28 cellular contexts compared by ENCODE assay signal in genomic region chr7:21636694-21637093, GRCh38.
"Had no signal": no experiment of that assay in that cellular context is flagged by ENCODE, and none has a peak within 500 bp of the region (broad histone marks: within the 10 kb centered on the region; RNA-seq: fewer than 3 reads in every experiment).

No MANE protein-coding gene starts in this region.

- H3K36me3 ChIP-seq: esophagus squamous epithelium, heart right ventricle, left lung, neural progenitor cell, prostate gland, right atrium auricular region, suprapubic skin, transverse colon, upper lobe of right lung, uterus had no signal

- DNase-seq: effector memory CD4-positive, alpha-beta T cell; esophagus squamous epithelium; foreskin melanocyte; glutamatergic neuron; heart right ventricle; hippocampal formation; left cardiac atrium; left lung; mesendoderm; midbrain; naive thymus-derived CD4-positive, alpha-beta T cell; stimulated activated CD4-positive, alpha-beta T cell treated with anti-CD3 and anti-CD28 coated beads, Interleukin-12 subunit alpha, Interleukin-12 subunit beta, amount 100 ng/mL, for 4 hours; stimulated activated CD4-positive, alpha-beta T cell treated with anti-CD3 and anti-CD28 coated beads, Interleukin-1b, Interleukin-23, amount 100 ng/mL, for 48 hours; stimulated activated CD4-positive, alpha-beta T cell treated with anti-CD3 and anti-CD28 coated beads, Interleukin-4, amount 100 ng/mL, for 1 hour; stimulated activated CD8-positive, alpha-beta memory T cell treated with anti-CD3 and anti-CD28 coated beads, Interleukin-4, amount 100 ng/mL, for 48 hours; stimulated activated naive CD4-positive, alpha-beta T cell; stimulated activated naive CD8-positive, alpha-beta T cell treated with anti-CD3 and anti-CD28 coated beads, Interleukin-15, amount 100 ng/mL, for 72 hours; transverse colon; upper lobe of right lung; uterus had no signal

- H3K9ac ChIP-seq: neural progenitor cell had no signal

- H3K4me3 ChIP-seq: esophagus squamous epithelium, heart right ventricle, left lung, neural progenitor cell, prostate gland, right atrium auricular region, smooth muscle cell, suprapubic skin, transverse colon, upper lobe of right lung, uterus had no signal

- H3K27me3 ChIP-seq: esophagus squamous epithelium, left lung, neural progenitor cell, right atrium auricular region, suprapubic skin, transverse colon, upper lobe of right lung, uterus had no signal

- FAIRE-seq: endothelial cell of umbilical vein, islet of Langerhans had no signal

- ATAC-seq: heart right ventricle; left cardiac atrium; left lung; naive thymus-derived CD4-positive, alpha-beta T cell; sciatic nerve; stimulated activated naive CD8-positive, alpha-beta T cell treated with anti-CD3 and anti-CD28 coated beads, Interleukin-15, amount 100 ng/mL, for 72 hours; upper lobe of right lung had no signal

- H3K4me1 ChIP-seq: esophagus squamous epithelium, heart right ventricle, left lung, neural progenitor cell, prostate gland, right atrium auricular region, suprapubic skin, transverse colon, upper lobe of right lung, uterus had no signal

- H3K9me3 ChIP-seq: prostate gland, right atrium auricular region, suprapubic skin, transverse colon, upper lobe of right lung, uterus had no signal

- H3K4me2 ChIP-seq: neural progenitor cell, smooth muscle cell had no signal

- H2AFZ ChIP-seq: neural progenitor cell had no signal

- H3K27ac ChIP-seq: esophagus squamous epithelium, heart right ventricle, left lung, neural progenitor cell, prostate gland, right atrium auricular region, suprapubic skin, transverse colon, upper lobe of right lung, uterus had no signal
